ENCODE assay signal across 26 cellular contexts in genomic region chr11:134511255-134511654, GRCh38.
"Had no signal": no experiment of that assay in that cellular context is flagged by ENCODE, and none has a peak within 500 bp of the region (broad histone marks: within the 10 kb centered on the region; RNA-seq: fewer than 3 reads in every experiment).

No MANE protein-coding gene starts in this region.

- H3K36me3 ChIP-seq: brain microvascular endothelial cell, cardiac muscle cell had no signal

- H3K27ac Mint-ChIP-seq: activated CD4-positive, alpha-beta memory T cell treated with anti-CD3 and anti-CD28 coated beads for 36 hours; activated CD4-positive, alpha-beta T cell treated with anti-CD3 and anti-CD28 coated beads, Interleukin-2, amount 10 ng/mL, durations not matched to agents 7 days and 5 days; activated naive CD8-positive, alpha-beta T cell; activated T-cell treated with anti-CD3 and anti-CD28 coated beads, Interleukin-2, amount 50 U/mL, for 72 hours; activated T-helper 2 cell treated with anti-CD3 and anti-CD28 coated beads, Interferon-gamma antibody, Interleukin-2, Interleukin-4, amounts not matched to agents 10 μg/mL and 5 μg/mL and 100 μg/mL, durations not matched to agents 14 hours and 24 hours and 36 hours; T-helper 1 cell treated with Interleukin-12 subunit alpha and Interleukin-12 subunit beta and Interleukin-4 antibody, amounts not matched to agents 30 μg/mL and 1 μg/mL, for 36 hours had no signal

- H3K4me1 Mint-ChIP-seq: activated CD4-positive, alpha-beta T cell treated with anti-CD3 and anti-CD28 coated beads, Interleukin-2, amount 10 ng/mL, durations not matched to agents 7 days and 5 days had no signal

- H3K27me3 ChIP-seq: brain microvascular endothelial cell had no signal

- H3K27me3 Mint-ChIP-seq: activated CD4-positive, alpha-beta T cell treated with anti-CD3 and anti-CD28 coated beads, Interleukin-2, amount 10 ng/mL, durations not matched to agents 7 days and 5 days; activated naive CD8-positive, alpha-beta T cell had no signal

- H3K4me2 ChIP-seq: KMS-11 had no signal

- DNase-seq: activated CD4-positive, alpha-beta memory T cell treated with anti-CD3 and anti-CD28 coated beads for 36 hours; activated CD4-positive, alpha-beta T cell treated with anti-CD3 and anti-CD28 coated beads, Interleukin-2, amount 10 ng/mL, durations not matched to agents 7 days and 5 days; activated CD4-positive, CD25-positive, alpha-beta regulatory T cell; activated CD8-positive, alpha-beta memory T cell treated with anti-CD3 and anti-CD28 coated beads for 24 hours; activated naive CD4-positive, alpha-beta T cell; activated T-cell treated with anti-CD3 and anti-CD28 coated beads, Interleukin-2, amount 50 U/mL, for 72 hours; amygdala; brain microvascular endothelial cell; NCI-H1092 treated with DMSO at 0.1 percent for 48 hours; NCI-H1417 treated with DMSO at 0.1 percent for 48 hours; NCI-H1694; NCI-H2029; NCI-H2107; NCI-H2171 treated with DMSO at 0.1 percent for 48 hours; NCI-H226; NCI-H526 treated with DMSO at 0.1 percent for 48 hours; NCI-H82; SHP77; T1000 had no signal

- H3K27ac ChIP-seq: brain microvascular endothelial cell, cardiac muscle cell, KMS-11 had no signal

- H3K4me3 Mint-ChIP-seq: activated CD4-positive, alpha-beta memory T cell treated with anti-CD3 and anti-CD28 coated beads for 36 hours; activated CD4-positive, alpha-beta T cell treated with anti-CD3 and anti-CD28 coated beads, Interleukin-2, amount 10 ng/mL, durations not matched to agents 7 days and 5 days; activated naive CD8-positive, alpha-beta T cell; activated T-cell treated with anti-CD3 and anti-CD28 coated beads, Interleukin-2, amount 50 U/mL, for 72 hours; T-helper 1 cell treated with Interleukin-12 subunit alpha and Interleukin-12 subunit beta and Interleukin-4 antibody, amounts not matched to agents 30 μg/mL and 1 μg/mL, for 36 hours had no signal

- H3K9me3 Mint-ChIP-seq: activated CD4-positive, alpha-beta memory T cell treated with anti-CD3 and anti-CD28 coated beads for 36 hours; activated CD4-positive, alpha-beta T cell treated with anti-CD3 and anti-CD28 coated beads, Interleukin-2, amount 10 ng/mL, durations not matched to agents 7 days and 5 days; activated T-cell treated with anti-CD3 and anti-CD28 coated beads, Interleukin-2, amount 50 U/mL, for 72 hours; activated T-helper 2 cell treated with anti-CD3 and anti-CD28 coated beads, Interferon-gamma antibody, Interleukin-2, Interleukin-4, amounts not matched to agents 10 μg/mL and 5 μg/mL and 100 μg/mL, durations not matched to agents 14 hours and 24 hours and 36 hours; T-helper 1 cell treated with Interleukin-12 subunit alpha and Interleukin-12 subunit beta and Interleukin-4 antibody, amounts not matched to agents 30 μg/mL and 1 μg/mL, for 36 hours had no signal

- H3K36me3 Mint-ChIP-seq: activated CD4-positive, alpha-beta memory T cell treated with anti-CD3 and anti-CD28 coated beads for 36 hours; activated naive CD8-positive, alpha-beta T cell had no signal

- ATAC-seq: activated T-cell treated with anti-CD3 and anti-CD28 coated beads, Interleukin-2, amount 50 U/mL, for 72 hours; HepG2; Panc1 had no signal

- H3K4me3 ChIP-seq: cardiac muscle cell had no signal
